In the genomic region with DNA sequence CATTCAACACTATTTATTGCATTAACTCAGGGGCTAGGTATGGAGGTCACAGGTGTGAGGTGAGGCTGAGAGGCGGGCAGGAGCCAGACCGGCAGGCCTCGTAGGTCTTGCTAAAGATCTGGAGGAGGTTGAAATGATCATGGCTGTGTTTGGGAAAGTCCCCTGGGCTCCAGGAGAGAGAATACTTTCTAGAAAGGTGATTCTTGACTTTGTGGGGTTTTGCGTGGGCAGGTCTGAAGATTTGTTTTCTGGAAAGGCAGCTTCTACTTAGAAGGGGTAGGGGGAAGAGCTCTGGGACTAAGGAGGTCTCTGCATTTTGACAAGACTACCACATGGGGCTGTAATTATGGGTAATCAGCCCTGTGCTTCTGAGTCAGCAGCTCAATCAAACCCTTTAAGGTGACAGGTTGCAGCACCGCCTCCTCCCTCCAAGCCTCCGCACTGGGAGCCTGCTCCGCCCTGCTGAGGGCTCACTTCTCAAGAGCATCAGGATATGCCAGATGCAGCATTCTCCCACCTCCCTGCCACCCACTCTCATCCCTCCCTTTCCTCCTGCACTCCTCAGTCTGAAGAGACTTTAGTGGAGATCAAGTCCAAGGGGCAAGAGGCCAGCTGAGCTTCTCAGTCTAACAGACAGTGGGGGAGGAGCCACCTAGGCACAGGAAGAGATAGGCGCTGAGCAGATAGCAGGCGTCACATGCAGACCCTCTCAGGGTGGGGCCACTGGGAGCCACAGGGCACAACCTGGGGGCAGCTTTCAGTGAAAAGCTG, we compare ENCODE assay signal across 1 cellular context.
A peak's percentile ranks its signal among the peaks of the same experiment; 100 is the strongest.
TF ChIP-seq lines count a peak whose summit lies in the region.

No MANE protein-coding gene starts in this region.

TF ChIP-seq in K562, 482 proteins besides CTCF, POLR2A, EP300 and RAD21 (continued from another document):
- TF ChIP-seq, protein P1, sequence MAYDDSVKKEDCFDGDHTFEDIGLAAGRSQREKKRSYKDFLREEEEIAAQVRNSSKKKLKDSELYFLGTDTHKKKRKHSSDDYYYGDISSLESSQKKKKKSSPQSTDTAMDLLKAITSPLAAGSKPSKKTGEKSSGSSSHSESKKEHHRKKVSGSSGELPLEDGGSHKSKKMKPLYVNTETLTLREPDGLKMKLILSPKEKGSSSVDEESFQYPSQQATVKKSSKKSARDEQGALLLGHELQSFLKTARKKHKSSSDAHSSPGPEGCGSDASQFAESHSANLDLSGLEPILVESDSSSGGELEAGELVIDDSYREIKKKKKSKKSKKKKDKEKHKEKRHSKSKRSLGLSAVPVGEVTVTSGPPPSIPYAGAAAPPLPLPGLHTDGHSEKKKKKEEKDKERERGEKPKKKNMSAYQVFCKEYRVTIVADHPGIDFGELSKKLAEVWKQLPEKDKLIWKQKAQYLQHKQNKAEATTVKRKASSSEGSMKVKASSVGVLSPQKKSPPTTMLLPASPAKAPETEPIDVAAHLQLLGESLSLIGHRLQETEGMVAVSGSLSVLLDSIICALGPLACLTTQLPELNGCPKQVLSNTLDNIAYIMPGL (CRISPR knock-in tag; IDR thresholded peaks at IDR 0.05): no peak
- TF ChIP-seq MBD2 (IDR thresholded peaks at IDR 0.05; ENCODE audit: borderline replicate concordance, low read depth) (peak; percentile 55; the same call in 1 of the 2 replicates), SMARCA4 (IDR thresholded peaks at IDR 0.05) (peak; percentile 85; the same call in 1 of the 2 replicates), ZEB2 (IDR thresholded peaks at IDR 0.05) (peak; percentile 68; the same call in 1 of the 2 replicates), ASH1L (IDR thresholded peaks at IDR 0.05; ENCODE audit: borderline replicate concordance, low read depth, partially characterized antibody) (no peak), EWSR1 (IDR thresholded peaks at IDR 0.05; ENCODE audit: borderline replicate concordance, low read depth, partially characterized antibody) (no peak)
TF ChIP-seq in K562: peak in this region for 123.
